Comparison of ENCODE assay signal across 9 cellular contexts in genomic region chr5:88824892-88825781, GRCh38. TPM values are rescaled to one million over a fixed set of nuclear protein-coding genes. Genes with fewer than 3 reads are reported as not detected.
DNase-seq lines count a peak whose midpoint lies in the region; ATAC-seq lines count a peak whose summit lies in the region.
"Had no signal": no experiment of that assay in that cellular context is flagged by ENCODE, and none has a peak within 500 bp of the region (broad histone marks: within the 10 kb centered on the region; RNA-seq: fewer than 3 reads in every experiment).

No MANE protein-coding gene starts in this region.

- H3K9ac ChIP-seq in mucosa of rectum (ENCODE audit: low read depth in 1 of 2, low read length in 2 of 2): no peak overlapping the region

- no peak for ATAC-seq in GM19324 (IDR thresholded peaks at IDR 0.05; ENCODE audit: low FRiP score, unreplicated experiment)
- ATAC-seq in GM21381 (IDR thresholded peaks at IDR 0.05; ENCODE audit: unreplicated experiment): no peak
- ATAC-seq: activated T-cell treated with anti-CD3 and anti-CD28 coated beads, Interleukin-2, amount 50 U/mL, for 72 hours had no signal

- H3K4me3 ChIP-seq in mucosa of rectum (ENCODE audit: low read length in 2 of 2): peak overlapping the region in 1 of 2 donors; percentile 1

- H3K27ac ChIP-seq in cingulate gyrus (ENCODE audit: low read depth, low read length) (peak overlapping the region; percentile 25), mucosa of rectum (ENCODE audit: low read depth in 2 of 2, low read length in 2 of 2) (peak overlapping the region; percentile 16 to 53)

- H3K36me3 ChIP-seq in mucosa of rectum (ENCODE audit: control insufficient read depth in 2 of 2, insufficient read depth in 2 of 2, low read length in 2 of 2): peaks cover 0 to 4% of the 10 kb centered on the region in 2 donors

- intact Hi-C loops in posterior vena cava (cut with DNase I): no loop called here

- DNase-seq in AG20443 (ENCODE audit: low spot score) (peak; percentile 24), NAMALWA (ENCODE audit: low spot score) (peak; percentile 41), posterior vena cava (ENCODE audit: low spot score) (no peak)
- DNase-seq in activated CD8-positive, alpha-beta memory T cell treated with anti-CD3 and anti-CD28 coated beads, Interleukin-2, amount 50 U/mL, for 4 hours: no peak
- DNase-seq: activated T-cell treated with anti-CD3 and anti-CD28 coated beads, Interleukin-2, amount 50 U/mL, for 72 hours had no signal

- H3K4me1 ChIP-seq in mucosa of rectum (ENCODE audit: control insufficient read depth in 2 of 2, insufficient read depth in 2 of 2, low read length in 2 of 2): peaks cover 0 to 7% of the 10 kb centered on the region in 2 donors

- no peaks in the 10 kb centered on the region for H3K9me3 ChIP-seq in mucosa of rectum (ENCODE audit: control insufficient read depth in 2 of 2, low read length in 2 of 2)

- no peaks in the 10 kb centered on the region for H3K27me3 ChIP-seq in mucosa of rectum (ENCODE audit: control insufficient read depth in 2 of 2, insufficient read depth in 2 of 2, low read length in 2 of 2)

RNA-seq across cellular contexts. Expression of gene MEF2C, which starts 57.8 kb away (rescaled TPM):
- 10 to 100 TPM; 86.7 to 94.1 TPM for total RNA-seq in posterior vena cava

Comparison
In these comparisons a context has a peak if more than half of its experiments do, and no peak if none do; other contexts are left out.
1. DNase-seq: peak in AG20443 (single experiment) and NAMALWA (single experiment); none in posterior vena cava (single experiment) and activated CD8-positive, alpha-beta memory T cell treated with anti-CD3 and anti-CD28 coated beads, Interleukin-2, amount 50 U/mL, for 4 hours (single experiment).